In genomic region chr1:168082008-168082876, GRCh38 we compare ENCODE assay signal across 9 cellular contexts. TPM values are rescaled to one million over a fixed set of nuclear protein-coding genes. Genes with fewer than 3 reads are reported as not detected.
DNase-seq lines count a peak whose midpoint lies in the region; ATAC-seq, FAIRE-seq and TF ChIP-seq lines count a peak whose summit lies in the region.
"Had no signal": no experiment of that assay in that cellular context is flagged by ENCODE, and none has a peak within 500 bp of the region (broad histone marks: within the 10 kb centered on the region; RNA-seq: fewer than 3 reads in every experiment).

No MANE protein-coding gene starts in this region.

- H3K9ac ChIP-seq in mammary epithelial cell (ENCODE audit: insufficient read depth, low read length) = no peak overlapping the region

- no peaks in the 10 kb centered on the region for H3K9me3 Mint-ChIP-seq in WTC11
- H3K9me3 Mint-ChIP-seq: IgD-negative memory B cell had no signal

- H3K9me3 ChIP-seq in mammary epithelial cell (replicated peaks; ENCODE audit: insufficient read depth, low read length) = no peaks in the 10 kb centered on the region

- CTCF ChIA-PET in WTC11 (lab: Charles Lee) (interaction anchor here (0.6 to 2.9 kb wide), 92 partner anchors 10 to 993 kb away, joined by 3 to 49 read pairs (median 4); partner anchors contain the start of genes DCAF6, GPR161, MPC2 and MPZL1), mammary epithelial cell (lab: Charles Lee; ENCODE audit: low non-redundant PET) (interaction anchor here (0.5 to 1.1 kb wide), 8 partner anchors 97 to 534 kb away, joined by 3 to 8 read pairs (median 4); partner anchors contain the start of genes MPZL1 and TIPRL)

- H3K4me1 ChIP-seq in mammary epithelial cell (ENCODE audit: insufficient read depth, low read length) = peaks cover 28% of the 10 kb centered on the region

- no peaks in the 10 kb centered on the region for H3K36me3 Mint-ChIP-seq in WTC11

- ATAC-seq in HG03342 (IDR thresholded peaks at IDR 0.05; ENCODE audit: unreplicated experiment) (peak; percentile 86), WTC11 (peak; percentile 92)

- FAIRE-seq in GM19239 (lab: Jason Lieb, UNC) = peak; percentile 93

- intact Hi-C loops in mammary epithelial cell (cut with micrococcal nuclease) = loop anchor here (1.0 to 10.0 kb wide), 6 partner anchors 65 to 477 kb away; partner anchors contain the start of genes DCAF6, MPC2 and MPZL1

- H3K4me3 ChIP-seq in mammary epithelial cell (replicated peaks in 1 of 3; ENCODE audit: insufficient read depth in 1 of 3, low read depth in 2 of 3, low read length in 3 of 3) = no peak overlapping the region
- H3K4me3 ChIP-seq in kidney epithelial cell (ENCODE audit: low read depth, low read length) = no peak overlapping the region

- DNase-seq in C1 segment of cervical spinal cord (lab: John Stamatoyannopoulos, UW) (peak in 11 of 14 donors; percentile 14 to 60 (median 38)), GM19239 (ENCODE audit: insufficient read length, low spot score) (peak; percentile 63), NCI-H2227 (lab: John Stamatoyannopoulos, UW; ENCODE audit: unreplicated experiment) (peak; percentile 82), WTC11 (ENCODE audit: low spot score) (peak; percentile 84), mammary epithelial cell (peak; percentile 64), kidney epithelial cell (ENCODE audit: low read depth) (no peak)
- DNase-seq in stimulated activated CD4-positive, alpha-beta T cell treated with anti-CD3 and anti-CD28 coated beads, Interleukin-2, amount 100 ng/mL, for 4 hours (ENCODE audit: low read depth) = peak; percentile 42

- peaks cover 3% of the 10 kb centered on the region; the same call in 1 of the 2 replicates for H3K4me1 Mint-ChIP-seq in WTC11
- H3K4me1 Mint-ChIP-seq: IgD-negative memory B cell had no signal

- BruUV-seq in mammary epithelial cell (replicated peaks; lab: Mats Ljungman, UMichigan) = TSS peak; percentile 22

- POLR2A ChIA-PET in WTC11 (lab: Charles Lee) = interaction anchor here (0.6 to 1.5 kb wide), 4 partner anchors 28 to 230 kb away, joined by 3 to 6 read pairs (median 4); partner anchors contain the start of genes DCAF6 and MPC2

- H3K27me3 ChIP-seq in mammary epithelial cell (ENCODE audit: insufficient read depth, low read length) = no peaks in the 10 kb centered on the region
- H3K27me3 ChIP-seq in kidney epithelial cell (ENCODE audit: control insufficient read depth, insufficient read depth, low read length) = no peaks in the 10 kb centered on the region

- no peaks in the 10 kb centered on the region for H3K79me2 ChIP-seq in mammary epithelial cell (ENCODE audit: insufficient read depth, low read length)

- 49% methylated on average over 8 of the region's 8 CpGs for WGBS in mammary epithelial cell (ENCODE audit: low coverage, missing lambda C conversion rate)

- in situ Hi-C loops in mammary epithelial cell (cut with MboI; ENCODE audit: low sequenced_read_pairs in 2 of 2) = loop anchor here in 1 of 2 donors (25.0 kb wide), 1 partner anchor 230 kb away; no protein-coding TSS in a partner anchor

- dilution Hi-C loops in mammary epithelial cell (cut with HindIII; ENCODE audit: low sequenced_read_pairs) = no loop called here

- H3K36me3 ChIP-seq in mammary epithelial cell (ENCODE audit: insufficient read depth, low read length) = peaks cover 5% of the 10 kb centered on the region
- no peaks in the 10 kb centered on the region for H3K36me3 ChIP-seq in kidney epithelial cell (ENCODE audit: control insufficient read depth, insufficient read depth, low read length)

- no peak overlapping the region for H3K27ac Mint-ChIP-seq in WTC11

- H3K4me2 ChIP-seq in mammary epithelial cell (ENCODE audit: insufficient read depth, low read depth, low read length) = no peak overlapping the region

- H3K27me3 Mint-ChIP-seq in WTC11 (ENCODE audit: low read depth) = no peaks in the 10 kb centered on the region

- no peaks in the 10 kb centered on the region for H4K20me1 ChIP-seq in mammary epithelial cell (ENCODE audit: insufficient read depth, low read length)

- no peak overlapping the region for H2AFZ ChIP-seq in mammary epithelial cell (ENCODE audit: low read depth, low read length)

- no peak overlapping the region for H3K27ac ChIP-seq in mammary epithelial cell (ENCODE audit: insufficient read depth, low read depth, low read length)

- H3K4me3 Mint-ChIP-seq in WTC11 = no peak overlapping the region
- H3K4me3 Mint-ChIP-seq: IgD-negative memory B cell had no signal

- TF ChIP-seq CTCF in WTC11 (IDR thresholded peaks at IDR 0.05) = peak; percentile 79
- TF ChIP-seq CTCF in mammary epithelial cell (conservative IDR thresholded peaks at IDR 0.05 in 1 of 2, IDR thresholded peaks at IDR 0.05 in 1 of 2; ENCODE audit: extremely low read depth in 1 of 2, insufficient read depth in 1 of 2, low read depth in 1 of 2, low read length in 2 of 2) = peak; percentile 95 to 97
- peak; percentile 94 for TF ChIP-seq CTCF in kidney epithelial cell (IDR thresholded peaks at IDR 0.05; ENCODE audit: insufficient read depth, low read length, poor library complexity, severe bottlenecking)

TF ChIP-seq in WTC11, 78 proteins besides CTCF, POLR2A, EP300 and RAD21:
- TF ChIP-seq ETV6 (CRISPR knock-in tag; IDR thresholded peaks at IDR 0.05) (0 out of 2 replicates have a peak, but pooled peaks have one; percentile 33), SMAD4 (CRISPR knock-in tag; IDR thresholded peaks at IDR 0.05) (no peak)

RNA-seq across cellular contexts. Expression of gene GPR161, which starts 54.5 kb away (rescaled TPM):
- 11.0 to 11.6 TPM (median 11.2 TPM) in 3 replicates for total RNA-seq in WTC11 (2021)
- 10 to 100 TPM; 15.0 to 27.1 TPM for total RNA-seq in mammary epithelial cell
- polyA plus RNA-seq in mammary epithelial cell = 17.8 TPM
- 60.3 TPM for polyA minus RNA-seq in mammary epithelial cell
- total RNA-seq in kidney epithelial cell = 16.4 and 24.6 TPM in 2 replicates
- polyA plus RNA-seq: IgD-negative memory B cell had no signal
